Comparison of ENCODE assay signal across 10 cellular contexts in the genomic region with DNA sequence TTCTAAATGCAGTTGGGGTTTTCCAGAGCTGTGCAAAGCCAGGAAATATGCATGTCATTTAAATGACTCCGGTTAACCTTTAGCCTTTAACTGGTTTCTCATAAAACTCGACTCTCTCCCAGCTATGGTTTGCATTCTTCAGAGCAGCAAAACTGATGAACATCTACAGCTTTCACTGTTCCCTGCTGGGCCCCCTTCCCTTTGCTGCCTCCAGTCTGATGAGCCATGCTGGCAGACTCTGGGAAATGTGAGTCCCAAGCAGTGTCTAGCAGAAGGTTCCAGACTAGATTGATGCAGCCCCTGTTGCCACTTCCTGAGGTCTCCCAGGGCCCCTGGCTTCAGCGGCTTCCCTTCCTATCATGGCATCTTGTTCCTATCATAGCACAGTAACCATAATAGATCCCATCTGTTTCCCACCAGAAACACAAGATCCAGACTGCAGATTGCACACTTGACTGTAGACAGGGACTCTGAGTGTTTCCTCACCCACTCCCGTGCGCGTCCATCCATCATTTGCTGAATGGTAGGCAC.
DNase-seq lines count a peak whose midpoint lies in the region; ATAC-seq lines count a peak whose summit lies in the region.
"Had no signal": no experiment of that assay in that cellular context is flagged by ENCODE, and none has a peak within 500 bp of the region (broad histone marks: within the 10 kb centered on the region; RNA-seq: fewer than 3 reads in every experiment).

No MANE protein-coding gene starts in this region.

- peak overlapping the region; percentile 94 for H3K27ac Mint-ChIP-seq in stimulated activated memory B cell treated with anti-CD40 and anti-IgM and Interleukin-4, amounts not matched to agents 10 μg/mL and 1 μg/mL and 100 μg/mL, for 72 hours

- H3K9me3 Mint-ChIP-seq in stimulated activated memory B cell treated with anti-CD40 and anti-IgM and Interleukin-4, amounts not matched to agents 10 μg/mL and 1 μg/mL and 100 μg/mL, for 72 hours: no peaks in the 10 kb centered on the region

- no peaks in the 10 kb centered on the region for H3K27me3 Mint-ChIP-seq in stimulated activated memory B cell treated with anti-CD40 and anti-IgM and Interleukin-4, amounts not matched to agents 10 μg/mL and 1 μg/mL and 100 μg/mL, for 72 hours

- H3K4me1 Mint-ChIP-seq in stimulated activated memory B cell treated with anti-CD40 and anti-IgM and Interleukin-4, amounts not matched to agents 10 μg/mL and 1 μg/mL and 100 μg/mL, for 72 hours: peaks cover 93% of the 10 kb centered on the region

- no peak for DNase-seq in activated CD4-positive, CD25-positive, alpha-beta regulatory T cell (lab: John Stamatoyannopoulos, UW)
- DNase-seq in RPMI7951 (ENCODE audit: low read depth) (peak; percentile 97), fibroblast of gingiva (ENCODE audit: low read depth) (peak; percentile 91), hypothalamus (lab: John Stamatoyannopoulos, UW) (no peak), occipital lobe (lab: John Stamatoyannopoulos, UW) (no peak), mesenteric fat pad (ENCODE audit: low spot score) (no peak)
- DNase-seq: BE2C, SHP77 treated with DMSO at 0.1 percent for 48 hours had no signal

- H3K4me3 Mint-ChIP-seq in stimulated activated memory B cell treated with anti-CD40 and anti-IgM and Interleukin-4, amounts not matched to agents 10 μg/mL and 1 μg/mL and 100 μg/mL, for 72 hours: peak overlapping the region; percentile 67

- H3K36me3 Mint-ChIP-seq in stimulated activated memory B cell treated with anti-CD40 and anti-IgM and Interleukin-4, amounts not matched to agents 10 μg/mL and 1 μg/mL and 100 μg/mL, for 72 hours: peaks cover 48% of the 10 kb centered on the region

- ATAC-seq in activated CD4-positive, CD25-positive, alpha-beta regulatory T cell treated with anti-CD3 and anti-CD28 coated beads, Interleukin-2, amount 50 U/mL, for 24 hours: peak; percentile 15 to 37
- peak; percentile 3 for ATAC-seq in stimulated activated memory B cell treated with anti-CD40 and anti-IgM and Interleukin-4, amounts not matched to agents 10 μg/mL and 1 μg/mL and 100 μg/mL, for 72 hours

Comparison
In these comparisons a context has a peak if more than half of its experiments do, and no peak if none do; other contexts are left out.
1. DNase-seq: peak in RPMI7951 (single experiment) and fibroblast of gingiva (single experiment); none in activated CD4-positive, CD25-positive, alpha-beta regulatory T cell (0 of 4), hypothalamus (0 of 51), occipital lobe (single experiment) and mesenteric fat pad (single experiment).